ENCODE assay signal across 8 cellular contexts in the genomic region with DNA sequence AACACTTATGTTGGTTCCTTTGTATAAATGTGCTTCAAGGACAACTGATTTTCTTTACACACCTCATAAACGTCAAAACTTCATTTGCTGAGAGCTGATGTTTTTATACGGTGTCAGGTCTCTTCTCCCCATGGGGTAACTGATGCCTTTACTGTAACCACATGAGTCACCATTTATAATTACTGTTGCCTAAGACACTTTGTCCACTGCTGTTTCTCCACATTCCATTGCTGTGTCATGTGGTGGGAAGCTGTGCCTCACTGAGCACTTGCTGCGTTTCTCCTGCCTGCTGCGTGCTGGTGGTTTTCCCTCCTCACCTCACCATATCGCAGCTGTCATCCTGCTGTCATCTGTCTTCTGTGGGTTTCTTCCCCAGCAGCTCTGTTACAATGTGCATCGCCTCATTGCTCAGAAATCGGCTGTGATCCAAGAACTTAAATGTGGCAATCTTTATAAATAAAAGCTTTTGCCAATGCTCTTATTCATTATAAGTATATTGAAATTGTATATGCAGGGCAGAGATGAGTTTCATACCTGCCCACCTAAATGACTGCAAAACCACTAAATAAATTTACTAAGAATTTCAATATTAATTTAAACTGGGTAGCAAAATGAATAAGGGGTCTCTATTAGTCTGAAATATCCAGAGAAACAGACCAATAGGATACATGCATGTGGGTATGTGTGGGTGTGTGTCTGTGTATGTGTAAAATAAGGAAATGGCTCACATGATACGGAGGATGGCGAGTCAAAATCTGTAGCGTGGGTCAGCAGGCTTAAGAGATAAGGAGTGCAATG.
DNase-seq lines count a peak whose midpoint lies in the region; ATAC-seq lines count a peak whose summit lies in the region.

No MANE protein-coding gene starts in this region.

- peak; percentile 0 for DNase-seq in EL
- peak; percentile 95 for DNase-seq in M059J (ENCODE audit: low read depth)
- no peak for DNase-seq in stimulated activated naive CD8-positive, alpha-beta T cell treated with anti-CD3 and anti-CD28 coated beads, Interleukin-15, amount 100 ng/mL, for 72 hours
- no peak for DNase-seq in DMS79 (lab: John Stamatoyannopoulos, UW)
- no peak for DNase-seq in NAMALWA (ENCODE audit: low spot score)
- DNase-seq in medulla oblongata (ENCODE audit: extremely low spot score), result no peak

- H3K36me3 Mint-ChIP-seq in activated T-helper 17 cell treated with anti-CD3 and anti-CD28 coated beads, Interleukin-2, amount 50 U/mL, for 72 hours (ENCODE audit: low read depth), result no peaks in the 10 kb centered on the region

- H3K27me3 Mint-ChIP-seq in activated T-helper 17 cell treated with anti-CD3 and anti-CD28 coated beads, Interleukin-2, amount 50 U/mL, for 72 hours, result no peaks in the 10 kb centered on the region
- H3K27me3 Mint-ChIP-seq in stimulated activated naive CD8-positive, alpha-beta T cell treated with anti-CD3 and anti-CD28 coated beads, Interleukin-15, amount 100 ng/mL, for 72 hours, result no peaks in the 10 kb centered on the region

- H3K4me1 ChIP-seq in mesodermal cell (ENCODE audit: control insufficient read depth, insufficient read depth, low read length, poor library complexity, severe bottlenecking), result peaks cover 4% of the 10 kb centered on the region

- H3K4me1 Mint-ChIP-seq in activated T-helper 17 cell treated with anti-CD3 and anti-CD28 coated beads, Interleukin-2, amount 50 U/mL, for 72 hours, result no peaks in the 10 kb centered on the region
- no peaks in the 10 kb centered on the region for H3K4me1 Mint-ChIP-seq in stimulated activated naive CD8-positive, alpha-beta T cell treated with anti-CD3 and anti-CD28 coated beads, Interleukin-15, amount 100 ng/mL, for 72 hours

- H3K4me3 Mint-ChIP-seq in activated T-helper 17 cell treated with anti-CD3 and anti-CD28 coated beads, Interleukin-2, amount 50 U/mL, for 72 hours, result no peak overlapping the region
- no peak overlapping the region for H3K4me3 Mint-ChIP-seq in stimulated activated naive CD8-positive, alpha-beta T cell treated with anti-CD3 and anti-CD28 coated beads, Interleukin-15, amount 100 ng/mL, for 72 hours

- H3K36me3 ChIP-seq in mesodermal cell (ENCODE audit: control insufficient read depth, insufficient read depth, low read length), result no peaks in the 10 kb centered on the region

- peak; percentile 38 for ATAC-seq in activated T-helper 17 cell treated with anti-CD3 and anti-CD28 coated beads, Interleukin-2, amount 50 U/mL, for 72 hours (replicated peaks)
- no peak for ATAC-seq in stimulated activated naive CD8-positive, alpha-beta T cell treated with anti-CD3 and anti-CD28 coated beads, Interleukin-15, amount 100 ng/mL, for 72 hours

- H3K27ac Mint-ChIP-seq in activated T-helper 17 cell treated with anti-CD3 and anti-CD28 coated beads, Interleukin-2, amount 50 U/mL, for 72 hours, result no peak overlapping the region
- H3K27ac Mint-ChIP-seq in stimulated activated naive CD8-positive, alpha-beta T cell treated with anti-CD3 and anti-CD28 coated beads, Interleukin-15, amount 100 ng/mL, for 72 hours, result no peak overlapping the region

- no peaks in the 10 kb centered on the region for H3K9me3 Mint-ChIP-seq in activated T-helper 17 cell treated with anti-CD3 and anti-CD28 coated beads, Interleukin-2, amount 50 U/mL, for 72 hours
- no peaks in the 10 kb centered on the region for H3K9me3 Mint-ChIP-seq in stimulated activated naive CD8-positive, alpha-beta T cell treated with anti-CD3 and anti-CD28 coated beads, Interleukin-15, amount 100 ng/mL, for 72 hours

- peak overlapping the region; percentile 23 for H3K27ac ChIP-seq in mesodermal cell (ENCODE audit: low read depth, low read length, severe bottlenecking)

- no peaks in the 10 kb centered on the region for H3K9me3 ChIP-seq in mesodermal cell (ENCODE audit: control insufficient read depth, low read length)

- H3K4me3 ChIP-seq in mesodermal cell (ENCODE audit: extremely low read depth, insufficient read depth, low read length, poor library complexity, severe bottlenecking), result no peak overlapping the region

- WGBS in mesodermal cell (ENCODE audit: insufficient coverage in 2 of 2), 2 experiments, result 36 to 47% methylated on average over 6 to 8 of the region's 10 CpGs

Comparison
In these comparisons a context has a peak if more than half of its experiments do, and no peak if none do; other contexts are left out.
1. DNase-seq: peak in EL (single experiment) and M059J (single experiment); none in stimulated activated naive CD8-positive, alpha-beta T cell treated with anti-CD3 and anti-CD28 coated beads, Interleukin-15, amount 100 ng/mL, for 72 hours (0 of 2), DMS79 (single experiment), NAMALWA (single experiment) and medulla oblongata (single experiment).